Comparison of ENCODE assay signal across 19 cellular contexts in the genomic region with DNA sequence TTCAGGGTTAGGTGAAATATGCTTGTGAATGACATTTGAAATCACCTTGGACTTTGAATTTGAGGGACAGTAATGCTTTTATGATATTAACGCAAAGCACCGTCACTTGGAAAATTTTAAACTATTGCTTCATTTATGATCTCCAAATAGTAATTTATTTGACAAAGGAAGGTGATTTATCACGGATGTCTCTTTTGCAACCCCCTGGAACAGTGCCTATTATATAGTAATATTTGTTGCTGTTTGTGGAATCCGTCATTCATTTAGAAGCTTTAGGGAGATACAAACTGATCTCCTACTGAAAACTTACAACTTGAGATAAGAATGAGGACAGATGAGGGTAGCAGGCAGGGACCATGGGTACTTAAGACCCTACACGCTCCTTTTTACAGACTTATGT.
"Had no signal": no experiment of that assay in that cellular context is flagged by ENCODE, and none has a peak within 500 bp of the region (broad histone marks: within the 10 kb centered on the region; RNA-seq: fewer than 3 reads in every experiment).

No MANE protein-coding gene starts in this region.

- H3K4me3 ChIP-seq: left ventricle myocardium inferior, lung, mucosa of descending colon, ovary, right atrium auricular region, right lobe of liver, transverse colon, upper lobe of left lung, vagina had no signal

- H3K9me3 ChIP-seq: left ventricle myocardium inferior, mucosa of descending colon, ovary, right atrium auricular region, right lobe of liver, transverse colon, upper lobe of left lung, vagina had no signal

- H3K27me3 ChIP-seq: ovary, right atrium auricular region, right lobe of liver, upper lobe of left lung, vagina had no signal

- DNase-seq: islet precursor cell; left ventricle myocardium inferior; mesendoderm; mucosa of descending colon; naive thymus-derived CD4-positive, alpha-beta T cell; ovary; right lobe of liver; stimulated activated CD4-positive, alpha-beta T cell treated with anti-CD3 and anti-CD28 coated beads, Interleukin-12 subunit alpha, Interleukin-12 subunit beta, amount 100 ng/mL, for 4 hours; stimulated activated CD4-positive, alpha-beta T cell treated with anti-CD3 and anti-CD28 coated beads, Interleukin-15, amount 100 ng/mL, for 24 hours; stimulated activated CD4-positive, alpha-beta T cell treated with anti-CD3 and anti-CD28 coated beads, Interleukin-2, amount 100 ng/mL, for 24 hours; stimulated activated CD4-positive, alpha-beta T cell treated with anti-CD3 and anti-CD28 coated beads, Interleukin-4, amount 100 ng/mL, for 1 hour; stimulated activated naive CD4-positive, alpha-beta T cell; substantia nigra; transverse colon; upper lobe of left lung had no signal

- H3K4me1 ChIP-seq: right lobe of liver, transverse colon, vagina had no signal

- H3K36me3 ChIP-seq: left ventricle myocardium inferior, ovary, right atrium auricular region, right lobe of liver, transverse colon, upper lobe of left lung, vagina had no signal

- ATAC-seq: mucosa of descending colon; naive thymus-derived CD4-positive, alpha-beta T cell; right lobe of liver; stimulated activated effector memory CD8-positive, alpha-beta T cell treated with anti-CD3 and anti-CD28 coated beads, Interleukin-12 subunit alpha, Interleukin-12 subunit beta, amount 100 ng/mL, for 72 hours had no signal

- H3K27ac ChIP-seq: ovary, right atrium auricular region, right lobe of liver, transverse colon, upper lobe of left lung, vagina had no signal
